Comparison of ENCODE assay signal across 16 cellular contexts in the genomic region with DNA sequence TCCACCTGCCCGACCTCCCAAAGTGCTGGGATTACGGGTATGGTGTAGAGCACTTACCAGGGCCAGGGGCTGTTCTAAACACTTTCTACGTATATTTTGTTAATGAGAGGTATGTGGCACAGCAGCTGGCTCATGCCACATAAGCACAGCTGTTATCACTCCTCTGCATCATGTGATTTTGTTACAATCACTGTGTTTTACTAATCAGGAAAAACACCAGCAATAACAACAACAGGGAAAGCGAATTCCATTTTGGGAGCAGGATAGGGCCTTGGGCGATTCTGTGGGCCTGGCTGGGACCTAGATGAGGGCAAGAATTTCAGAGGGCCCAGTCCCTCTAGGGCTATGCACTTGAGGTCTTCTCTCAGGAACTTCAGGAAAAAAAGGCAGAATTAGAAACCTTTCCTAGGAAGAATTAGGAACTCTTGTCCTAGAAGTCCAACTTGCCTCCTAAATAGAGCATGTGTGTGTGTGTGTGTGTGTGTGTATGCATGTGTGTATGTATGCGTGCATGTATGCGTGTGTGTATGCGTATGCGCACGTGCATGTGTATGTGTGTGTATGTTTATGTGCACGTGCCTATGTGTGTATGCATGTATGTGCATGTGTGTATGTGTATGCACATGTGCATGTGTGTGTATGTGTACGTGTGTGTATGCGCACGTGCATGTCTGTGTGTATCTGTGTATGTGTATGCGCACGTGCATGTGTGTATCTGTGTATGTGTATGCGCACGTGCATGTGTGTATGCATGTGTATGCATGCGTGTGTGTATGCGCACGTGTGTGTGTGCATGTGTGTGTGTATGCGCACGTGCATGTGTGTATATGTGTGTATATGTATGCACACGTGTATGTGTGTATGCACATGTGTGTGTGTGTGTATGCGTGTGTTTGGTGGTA. TPM values are rescaled to one million over a fixed set of nuclear protein-coding genes. Genes with fewer than 3 reads are reported as not detected.
DNase-seq lines count a peak whose midpoint lies in the region; ATAC-seq, FAIRE-seq and TF ChIP-seq lines count a peak whose summit lies in the region.
"Had no signal": no experiment of that assay in that cellular context is flagged by ENCODE, and none has a peak within 500 bp of the region (broad histone marks: within the 10 kb centered on the region; RNA-seq: fewer than 3 reads in every experiment).

No MANE protein-coding gene starts in this region.

- H3K79me2 ChIP-seq in keratinocyte (ENCODE audit: control insufficient read depth, insufficient read depth, low read length) = no peaks in the 10 kb centered on the region
- H3K79me2 ChIP-seq in PC-3 (ENCODE audit: low read length) = no peaks in the 10 kb centered on the region

- H4K20me1 ChIP-seq in keratinocyte (ENCODE audit: control insufficient read depth, extremely low read depth, insufficient read depth, low read length) (peaks cover under 1% of the 10 kb centered on the region), PC-3 (ENCODE audit: low read length) (no peaks in the 10 kb centered on the region)

- H3K4me3 ChIP-seq in keratinocyte (ENCODE audit: control insufficient read depth in 2 of 3, extremely low read depth in 1 of 3, insufficient read depth in 2 of 3, low read depth in 1 of 3, low read length in 3 of 3) = no peak overlapping the region
- peak overlapping the region in 1 of 3 donors; percentile 61 for H3K4me3 ChIP-seq in skeletal muscle tissue (ENCODE audit: low read length in 3 of 3)
- H3K4me3 ChIP-seq in PC-3 (ENCODE audit: low read length) = no peak overlapping the region
- H3K4me3 ChIP-seq: ovary had no signal

- H3K9me3 ChIP-seq in keratinocyte (ENCODE audit: control insufficient read depth, low read depth, low read length) = no peaks in the 10 kb centered on the region
- no peaks in the 10 kb centered on the region for H3K9me3 ChIP-seq in skeletal muscle tissue (ENCODE audit: control insufficient read depth in 3 of 3, low read length in 3 of 3)
- H3K9me3 ChIP-seq in CD4-positive, alpha-beta T cell (ENCODE audit: control insufficient read depth, low read length) = no peaks in the 10 kb centered on the region
- no peaks in the 10 kb centered on the region for H3K9me3 ChIP-seq in PC-3 (ENCODE audit: low read length)
- H3K9me3 ChIP-seq: ovary had no signal

- H3K27me3 Mint-ChIP-seq in HFFc6 (ENCODE audit: insufficient read depth) (peaks cover 6% of the 10 kb centered on the region; the same call in 1 of the 2 replicates), brain (peaks cover 7% of the 10 kb centered on the region)
- H3K27me3 Mint-ChIP-seq in CD4-positive, alpha-beta T cell = peaks cover 10% of the 10 kb centered on the region
- H3K27me3 Mint-ChIP-seq: type B pancreatic cell had no signal

- ATAC-seq in GM19328 (IDR thresholded peaks at IDR 0.05; ENCODE audit: unreplicated experiment) (no peak), PC-3 (no peak)
- no peak for ATAC-seq in CD4-positive, alpha-beta T cell (ENCODE audit: poor library complexity)
- ATAC-seq: activated naive CD4-positive, alpha-beta T cell treated with anti-CD3 and anti-CD28 coated beads, Interleukin-2, amount 50 U/mL, for 72 hours; T-cell had no signal

- POLR2A ChIA-PET in CD4-positive, alpha-beta T cell (lab: Charles Lee) = no interaction called here
- POLR2A ChIA-PET in PC-3 (lab: Charles Lee; ENCODE audit: unreplicated experiment) = no interaction called here

- H3K27ac ChIP-seq in keratinocyte (ENCODE audit: control insufficient read depth, insufficient read depth, low read length) = no peak overlapping the region
- H3K27ac ChIP-seq in skeletal muscle tissue (ENCODE audit: low read depth, low read length) = peak overlapping the region; percentile 67
- H3K27ac ChIP-seq in CD4-positive, alpha-beta T cell (ENCODE audit: low read depth, low read length) = no peak overlapping the region
- H3K27ac ChIP-seq in PC-3 (ENCODE audit: low read length) = no peak overlapping the region

- intact Hi-C loops in CD4-positive, alpha-beta T cell (cut with DNase I, micrococcal nuclease) = no loop called here
- intact Hi-C loops in PC-3 (cut with micrococcal nuclease) = no loop called here

- H3K36me3 Mint-ChIP-seq in HFFc6 (ENCODE audit: low read depth) (no peaks in the 10 kb centered on the region), brain (no peaks in the 10 kb centered on the region)
- H3K36me3 Mint-ChIP-seq in CD4-positive, alpha-beta T cell (ENCODE audit: low read depth) = no peaks in the 10 kb centered on the region
- H3K36me3 Mint-ChIP-seq: activated naive CD4-positive, alpha-beta T cell treated with anti-CD3 and anti-CD28 coated beads, Interleukin-2, amount 50 U/mL, for 72 hours; T-cell; type B pancreatic cell had no signal

- H3K4me3 Mint-ChIP-seq in HFFc6 (no peak overlapping the region), brain (peak overlapping the region in 2 of 5 experiments; percentile 14 to 37)
- no peak overlapping the region for H3K4me3 Mint-ChIP-seq in CD4-positive, alpha-beta T cell
- H3K4me3 Mint-ChIP-seq: B cell, T-cell, type B pancreatic cell had no signal

- no peaks in the 10 kb centered on the region for H3K36me3 ChIP-seq in keratinocyte (ENCODE audit: control insufficient read depth in 2 of 2, extremely low read depth in 1 of 2, insufficient read depth in 2 of 2, low read length in 2 of 2)
- no peaks in the 10 kb centered on the region for H3K36me3 ChIP-seq in skeletal muscle tissue (ENCODE audit: control insufficient read depth in 3 of 3, insufficient read depth in 3 of 3, low read length in 3 of 3)
- H3K36me3 ChIP-seq in PC-3 (ENCODE audit: low read depth, low read length) = no peaks in the 10 kb centered on the region
- H3K36me3 ChIP-seq: ovary had no signal

- BruUV-seq in PC-3 (replicated peaks; lab: Mats Ljungman, UMichigan) = no TSS peak

- H3K9ac ChIP-seq in keratinocyte (ENCODE audit: control insufficient read depth, extremely low read depth, insufficient read depth, low read length) = no peak overlapping the region
- H3K9ac ChIP-seq in skeletal muscle tissue (ENCODE audit: low read depth in 1 of 3, low read length in 3 of 3) = peak overlapping the region in 2 of 3 donors; percentile 15 to 20
- H3K9ac ChIP-seq in PC-3 (ENCODE audit: low read length) = no peak overlapping the region

- H3K9me3 Mint-ChIP-seq in HFFc6 (no peaks in the 10 kb centered on the region), brain (peaks cover 0 to 4% (median 0%) of the 10 kb centered on the region in 5 experiments)
- H3K9me3 Mint-ChIP-seq in CD4-positive, alpha-beta T cell = no peaks in the 10 kb centered on the region
- H3K9me3 Mint-ChIP-seq: activated naive CD4-positive, alpha-beta T cell treated with anti-CD3 and anti-CD28 coated beads, Interleukin-2, amount 50 U/mL, for 72 hours; T-cell; type B pancreatic cell had no signal

- H2AFZ ChIP-seq in keratinocyte (ENCODE audit: control insufficient read depth, low read length) (no peak overlapping the region), PC-3 (ENCODE audit: low read length) (no peak overlapping the region)

- H3K4me2 ChIP-seq in keratinocyte (ENCODE audit: control insufficient read depth, extremely low read depth, insufficient read depth, low read depth, low read length) (no peak overlapping the region), PC-3 (ENCODE audit: low read length) (no peak overlapping the region)

- H3K4me1 ChIP-seq in keratinocyte (ENCODE audit: control insufficient read depth, extremely low read depth, insufficient read depth, low read length) (peaks cover 20% of the 10 kb centered on the region), skeletal muscle tissue (ENCODE audit: control insufficient read depth in 3 of 3, insufficient read depth in 3 of 3, low read length in 3 of 3) (peaks cover 34 to 38% (median 35%) of the 10 kb centered on the region in 3 donors), PC-3 (ENCODE audit: insufficient read depth, low read length) (no peaks in the 10 kb centered on the region)

- no peaks in the 10 kb centered on the region for H3K27me3 ChIP-seq in keratinocyte (ENCODE audit: control insufficient read depth, extremely low read depth, insufficient read depth, low read length)
- no peaks in the 10 kb centered on the region for H3K27me3 ChIP-seq in skeletal muscle tissue (ENCODE audit: control insufficient read depth in 3 of 3, insufficient read depth in 3 of 3, low read length in 3 of 3)
- H3K27me3 ChIP-seq in CD4-positive, alpha-beta T cell (ENCODE audit: control insufficient read depth, insufficient read depth, low read length) = no peaks in the 10 kb centered on the region
- H3K27me3 ChIP-seq in PC-3 (ENCODE audit: low read length) = no peaks in the 10 kb centered on the region
- H3K27me3 ChIP-seq: ovary had no signal

- DNase-seq in HFFc6 (no peak), keratinocyte (ENCODE audit: low read depth, low spot score) (no peak), GF-D8 (lab: John Stamatoyannopoulos, UW) (no peak), PC-3 (no peak)
- no peak for DNase-seq in CD4-positive, alpha-beta T cell
- DNase-seq: activated CD4-positive, alpha-beta T cell treated with anti-CD3 and anti-CD28 coated beads for 1 hour; central memory CD4-positive, alpha-beta T cell; stimulated activated CD4-positive, alpha-beta T cell treated with anti-CD3 and anti-CD28 coated beads, Interleukin-15, amount 100 ng/mL, for 24 hours; T-cell had no signal

- no peak for TF ChIP-seq CTCF in HFFc6 (IDR thresholded peaks at IDR 0.05)
- TF ChIP-seq CTCF in brain (conservative IDR thresholded peaks at IDR 0.05) = no peak
- no peak for TF ChIP-seq CTCF in keratinocyte (optimal IDR thresholded peaks at IDR 0.05 in 1 of 3, IDR thresholded peaks at IDR 0.05 in 1 of 3, conservative IDR thresholded peaks at IDR 0.05 in 1 of 3; ENCODE audit: extremely low read depth in 1 of 3, insufficient read depth in 2 of 3, low read length in 3 of 3)
- no peak for TF ChIP-seq CTCF in CD4-positive, alpha-beta T cell (IDR thresholded peaks at IDR 0.05)
- no peak for TF ChIP-seq CTCF in PC-3 (conservative IDR thresholded peaks at IDR 0.05; ENCODE audit: low read depth, low read length)

- H3K4me1 Mint-ChIP-seq in HFFc6 (ENCODE audit: low read depth) (peaks cover 10% of the 10 kb centered on the region; the same call in 1 of the 2 replicates), brain (peaks cover 40% of the 10 kb centered on the region)
- no peaks in the 10 kb centered on the region for H3K4me1 Mint-ChIP-seq in CD4-positive, alpha-beta T cell (ENCODE audit: low read depth)

- FAIRE-seq in keratinocyte (lab: Jason Lieb, UNC) = peak; percentile 79

- no peaks in the 10 kb centered on the region for H3K9me2 ChIP-seq in PC-3 (replicated peaks; ENCODE audit: low read length)

- H3F3A ChIP-seq in PC-3 (ENCODE audit: low read length, unreplicated experiment) = no peaks in the 10 kb centered on the region

- CTCF ChIA-PET in CD4-positive, alpha-beta T cell (lab: Charles Lee) = no interaction called here
- CTCF ChIA-PET in PC-3 (lab: Charles Lee) = no interaction called here

- H3K27ac Mint-ChIP-seq in HFFc6 = peak overlapping the region; percentile 59
- peak overlapping the region; percentile 46 to 83 (median 79) for H3K27ac Mint-ChIP-seq in brain
- H3K27ac Mint-ChIP-seq in CD4-positive, alpha-beta T cell = no peak overlapping the region
- H3K27ac Mint-ChIP-seq: activated naive CD4-positive, alpha-beta T cell treated with anti-CD3 and anti-CD28 coated beads, Interleukin-2, amount 50 U/mL, for 72 hours; B cell; T-cell; type B pancreatic cell had no signal

- dilution Hi-C loops in keratinocyte (cut with MboI; ENCODE audit: extremely low pct_ligation_motif_present, low sequenced_read_pairs) = no loop called here

- H3K9me1 ChIP-seq in keratinocyte (ENCODE audit: control insufficient read depth, extremely low read depth, insufficient read depth, low read length) = no peaks in the 10 kb centered on the region

RNA-seq across cellular contexts. Expression of a gene that starts 41.8 kb away (rescaled TPM):
- total RNA-seq in HFFc6 (2021; fragmentation: NEBNext Ultra II Directional; extraction: Animal tissue kit (Norgen Biotek cat#: 25700)) = 100 to 1,000 TPM; 541 to 709 (median 649) TPM
- polyA plus RNA-seq in brain (ENCODE audit: insufficient read depth, low read depth, low replicate concordance) (78.9 TPM), keratinocyte (230 to 283 TPM (median 268 TPM) in 3 replicates)
- polyA plus RNA-seq in keratinocyte (2011; ENCODE audit: low read depth) = 278 TPM
- polyA plus RNA-seq in keratinocyte (2011; cell fraction: cytosol; rRNA removed) = 207 and 228 TPM in 2 replicates
- 238 and 270 TPM in 2 replicates for polyA plus RNA-seq in keratinocyte (2011; cell fraction: nucleus; rRNA removed)
- polyA plus RNA-seq in keratinocyte (2012; ENCODE audit: low replicate concordance) = 126 and 172 TPM in 2 replicates
- 432 to 917 TPM (median 616 TPM) in 3 replicates for polyA minus RNA-seq in keratinocyte
- 300 TPM for polyA minus RNA-seq in keratinocyte (2011; cell fraction: cytosol; rRNA and poly(A)+ RNA removed)
- polyA minus RNA-seq in keratinocyte (2011; cell fraction: nucleus; rRNA and poly(A)+ RNA removed) = 187 and 466 TPM in 2 replicates
- total RNA-seq in skeletal muscle tissue (154 TPM), PC-3 (2014; rRNA removed) (159 and 179 TPM in 2 replicates)
- 1 to 10 TPM; 6.7 to 7.4 TPM for total RNA-seq in CD4-positive, alpha-beta T cell

Comparison
In these comparisons a context has a peak if more than half of its experiments do, and no peak if none do; other contexts are left out.
1. H3K9ac ChIP-seq: peak in skeletal muscle tissue (2 of 3); none in keratinocyte (single experiment) and PC-3 (single experiment).
2. RNA of a gene that starts 41.8 kb away (total RNA-seq): 541 to 709 TPM in HFFc6, 159 to 179 TPM in PC-3 and 154 TPM in skeletal muscle tissue (single experiment); 6.7 to 7.4 TPM in CD4-positive, alpha-beta T cell; every median in the first group is over 10 times any median in the second.